In the genomic region with DNA sequence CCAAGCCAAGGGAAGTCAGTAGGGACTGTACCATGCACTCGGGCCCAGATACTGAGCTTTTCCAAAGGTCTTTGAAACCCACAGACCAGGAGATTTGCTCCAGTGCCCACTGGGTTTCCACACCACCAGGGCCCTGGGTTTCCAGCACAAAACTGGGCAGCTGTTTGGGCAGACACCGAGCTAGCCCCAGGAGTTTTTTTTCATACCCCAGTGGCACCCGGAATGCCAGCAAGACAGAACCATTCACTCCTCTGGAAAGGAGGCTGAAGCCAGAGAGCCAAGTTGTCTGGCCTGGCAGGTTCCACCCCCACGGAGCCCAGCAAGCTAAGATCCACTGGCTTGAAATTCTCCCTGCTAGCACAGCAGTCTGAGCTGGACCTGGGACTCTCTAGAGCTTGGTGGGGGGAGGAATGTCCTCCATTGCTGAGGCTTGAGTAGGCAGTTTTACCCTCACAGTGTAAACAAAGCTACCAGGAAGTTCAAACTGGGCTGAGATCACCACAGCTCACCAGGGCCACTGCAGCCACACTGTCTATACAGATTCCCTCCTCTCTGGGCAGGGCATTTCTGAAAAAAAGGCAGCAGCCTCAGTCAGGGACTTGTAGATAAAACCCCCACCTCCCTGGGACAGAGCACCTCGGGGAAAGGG, we compare ENCODE assay signal across 21 cellular contexts.
DNase-seq lines count a peak whose midpoint lies in the region; ATAC-seq and TF ChIP-seq lines count a peak whose summit lies in the region.
"Had no signal": no experiment of that assay in that cellular context is flagged by ENCODE, and none has a peak within 500 bp of the region (broad histone marks: within the 10 kb centered on the region; RNA-seq: fewer than 3 reads in every experiment).

No MANE protein-coding gene starts in this region.

- DNase-seq in GM23338 (ENCODE audit: low spot score): peak; percentile 4
- peak; percentile 54 for DNase-seq in NCI-H69 (lab: John Stamatoyannopoulos, UW)
- peak; percentile 5 for DNase-seq in glomerular visceral epithelial cell (ENCODE audit: extremely low spot score)
- peak; percentile 23 for DNase-seq in renal cortical epithelial cell (ENCODE audit: low read depth)
- DNase-seq in SK-N-DZ (ENCODE audit: low spot score): no peak
- DNase-seq in central memory CD4-positive, alpha-beta T cell: no peak
- DNase-seq: activated gamma-delta T cell; AML-193; Calu3; colonic mucosa; Karpas-422; left ventricle myocardium superior; NCI-H1417 treated with DMSO at 0.1 percent for 48 hours; SJCRH30; stimulated activated CD4-positive, alpha-beta T cell treated with anti-CD3 and anti-CD28 coated beads, Interleukin-4, amount 100 ng/mL, for 1 hour had no signal

- H3K79me2 ChIP-seq in GM23338 (replicated peaks; ENCODE audit: insufficient read depth): no peaks in the 10 kb centered on the region

- H3K9me2 ChIP-seq in GM23338 (ENCODE audit: insufficient read depth): 0 out of 2 replicates have a peak, but pooled peaks cover 3% of the 10 kb centered on the region

- no peaks in the 10 kb centered on the region for H3K36me3 Mint-ChIP-seq in GM23338 (ENCODE audit: low read depth)

- no peaks in the 10 kb centered on the region; the same call in 2 of the 3 replicates for H3K9me3 Mint-ChIP-seq in GM23338

- no peak for TF ChIP-seq CTCF in GM23338 (conservative IDR thresholded peaks at IDR 0.05; ENCODE audit: low read depth in 2 of 2)

- H3K27ac Mint-ChIP-seq in GM23338: no peak overlapping the region

- H3F3A ChIP-seq in GM23338 (replicated peaks; ENCODE audit: low read depth): no peaks in the 10 kb centered on the region

- H4K20me1 ChIP-seq in GM23338 (replicated peaks; ENCODE audit: insufficient read depth): no peaks in the 10 kb centered on the region

- H3K4me3 Mint-ChIP-seq in GM23338: no peak overlapping the region

- H3K4me1 Mint-ChIP-seq in GM23338: peaks cover 3% of the 10 kb centered on the region

- H3K36me3 ChIP-seq in GM23338 (ENCODE audit: insufficient read depth): no peaks in the 10 kb centered on the region
- H3K36me3 ChIP-seq: colonic mucosa, HAP-1, pancreas, SJCRH30, suprapubic skin had no signal

- ATAC-seq in GM23338 (peak; percentile 54), GM21576 (IDR thresholded peaks at IDR 0.05; ENCODE audit: unreplicated experiment) (no peak), GM21528 (IDR thresholded peaks at IDR 0.05; ENCODE audit: low FRiP score, unreplicated experiment) (no peak)
- ATAC-seq: activated CD4-positive, CD25-positive, alpha-beta regulatory T cell treated with anti-CD3 and anti-CD28 coated beads, Interleukin-2, amount 50 U/mL, for 24 hours; left ventricle myocardium superior; pancreas had no signal

- H3K27me3 ChIP-seq in GM23338 (ENCODE audit: insufficient read depth): no peaks in the 10 kb centered on the region
- H3K27me3 ChIP-seq: colonic mucosa, pancreas, SJCRH30, suprapubic skin had no signal

- 0 out of 2 replicates have a peak overlapping the region, but pooled peaks have one; percentile 43 for H2AFZ ChIP-seq in GM23338

- H3K27me3 Mint-ChIP-seq in GM23338 (ENCODE audit: insufficient read depth, low read depth, poor library complexity): no peaks in the 10 kb centered on the region

- H3K4me1 ChIP-seq in GM23338 (ENCODE audit: insufficient read depth): no peaks in the 10 kb centered on the region
- H3K4me1 ChIP-seq: colonic mucosa, pancreas, SJCRH30, suprapubic skin had no signal

- H3K27ac ChIP-seq in GM23338 (ENCODE audit: low read depth): no peak overlapping the region
- H3K27ac ChIP-seq: colonic mucosa, pancreas, SJCRH30, suprapubic skin had no signal

- no peak overlapping the region for H3K4me3 ChIP-seq in GM23338
- H3K4me3 ChIP-seq: colonic mucosa, HAP-1, pancreas, SJCRH30, suprapubic skin had no signal

- no peak overlapping the region for H3K4me2 ChIP-seq in GM23338

TF ChIP-seq in GM23338, 12 proteins besides CTCF, POLR2A, EP300 and RAD21 (continues in another document):
- TF ChIP-seq ZNF114 (CRISPR knock-in tag; IDR thresholded peaks at IDR 0.05) (no peak), CREB1 (CRISPR knock-in tag; IDR thresholded peaks at IDR 0.05; ENCODE audit: low read depth) (no peak), POLR2AphosphoS5 (IDR thresholded peaks at IDR 0.05; ENCODE audit: low read depth) (no peak), EZH2phosphoT487 (IDR thresholded peaks at IDR 0.05; ENCODE audit: unreplicated experiment) (no peak), NANOG (IDR thresholded peaks at IDR 0.05; ENCODE audit: borderline replicate concordance) (no peak), STAT1 (IDR thresholded peaks at IDR 0.05; ENCODE audit: unreplicated experiment) (no peak), ZNF331 (CRISPR knock-in tag; IDR thresholded peaks at IDR 0.05; ENCODE audit: low read depth) (no peak), JUNB (IDR thresholded peaks at IDR 0.05; ENCODE audit: unreplicated experiment) (no peak), EZH2 (IDR thresholded peaks at IDR 0.05; ENCODE audit: low read depth, unreplicated experiment) (no peak)
- TF ChIP-seq, protein P1, sequence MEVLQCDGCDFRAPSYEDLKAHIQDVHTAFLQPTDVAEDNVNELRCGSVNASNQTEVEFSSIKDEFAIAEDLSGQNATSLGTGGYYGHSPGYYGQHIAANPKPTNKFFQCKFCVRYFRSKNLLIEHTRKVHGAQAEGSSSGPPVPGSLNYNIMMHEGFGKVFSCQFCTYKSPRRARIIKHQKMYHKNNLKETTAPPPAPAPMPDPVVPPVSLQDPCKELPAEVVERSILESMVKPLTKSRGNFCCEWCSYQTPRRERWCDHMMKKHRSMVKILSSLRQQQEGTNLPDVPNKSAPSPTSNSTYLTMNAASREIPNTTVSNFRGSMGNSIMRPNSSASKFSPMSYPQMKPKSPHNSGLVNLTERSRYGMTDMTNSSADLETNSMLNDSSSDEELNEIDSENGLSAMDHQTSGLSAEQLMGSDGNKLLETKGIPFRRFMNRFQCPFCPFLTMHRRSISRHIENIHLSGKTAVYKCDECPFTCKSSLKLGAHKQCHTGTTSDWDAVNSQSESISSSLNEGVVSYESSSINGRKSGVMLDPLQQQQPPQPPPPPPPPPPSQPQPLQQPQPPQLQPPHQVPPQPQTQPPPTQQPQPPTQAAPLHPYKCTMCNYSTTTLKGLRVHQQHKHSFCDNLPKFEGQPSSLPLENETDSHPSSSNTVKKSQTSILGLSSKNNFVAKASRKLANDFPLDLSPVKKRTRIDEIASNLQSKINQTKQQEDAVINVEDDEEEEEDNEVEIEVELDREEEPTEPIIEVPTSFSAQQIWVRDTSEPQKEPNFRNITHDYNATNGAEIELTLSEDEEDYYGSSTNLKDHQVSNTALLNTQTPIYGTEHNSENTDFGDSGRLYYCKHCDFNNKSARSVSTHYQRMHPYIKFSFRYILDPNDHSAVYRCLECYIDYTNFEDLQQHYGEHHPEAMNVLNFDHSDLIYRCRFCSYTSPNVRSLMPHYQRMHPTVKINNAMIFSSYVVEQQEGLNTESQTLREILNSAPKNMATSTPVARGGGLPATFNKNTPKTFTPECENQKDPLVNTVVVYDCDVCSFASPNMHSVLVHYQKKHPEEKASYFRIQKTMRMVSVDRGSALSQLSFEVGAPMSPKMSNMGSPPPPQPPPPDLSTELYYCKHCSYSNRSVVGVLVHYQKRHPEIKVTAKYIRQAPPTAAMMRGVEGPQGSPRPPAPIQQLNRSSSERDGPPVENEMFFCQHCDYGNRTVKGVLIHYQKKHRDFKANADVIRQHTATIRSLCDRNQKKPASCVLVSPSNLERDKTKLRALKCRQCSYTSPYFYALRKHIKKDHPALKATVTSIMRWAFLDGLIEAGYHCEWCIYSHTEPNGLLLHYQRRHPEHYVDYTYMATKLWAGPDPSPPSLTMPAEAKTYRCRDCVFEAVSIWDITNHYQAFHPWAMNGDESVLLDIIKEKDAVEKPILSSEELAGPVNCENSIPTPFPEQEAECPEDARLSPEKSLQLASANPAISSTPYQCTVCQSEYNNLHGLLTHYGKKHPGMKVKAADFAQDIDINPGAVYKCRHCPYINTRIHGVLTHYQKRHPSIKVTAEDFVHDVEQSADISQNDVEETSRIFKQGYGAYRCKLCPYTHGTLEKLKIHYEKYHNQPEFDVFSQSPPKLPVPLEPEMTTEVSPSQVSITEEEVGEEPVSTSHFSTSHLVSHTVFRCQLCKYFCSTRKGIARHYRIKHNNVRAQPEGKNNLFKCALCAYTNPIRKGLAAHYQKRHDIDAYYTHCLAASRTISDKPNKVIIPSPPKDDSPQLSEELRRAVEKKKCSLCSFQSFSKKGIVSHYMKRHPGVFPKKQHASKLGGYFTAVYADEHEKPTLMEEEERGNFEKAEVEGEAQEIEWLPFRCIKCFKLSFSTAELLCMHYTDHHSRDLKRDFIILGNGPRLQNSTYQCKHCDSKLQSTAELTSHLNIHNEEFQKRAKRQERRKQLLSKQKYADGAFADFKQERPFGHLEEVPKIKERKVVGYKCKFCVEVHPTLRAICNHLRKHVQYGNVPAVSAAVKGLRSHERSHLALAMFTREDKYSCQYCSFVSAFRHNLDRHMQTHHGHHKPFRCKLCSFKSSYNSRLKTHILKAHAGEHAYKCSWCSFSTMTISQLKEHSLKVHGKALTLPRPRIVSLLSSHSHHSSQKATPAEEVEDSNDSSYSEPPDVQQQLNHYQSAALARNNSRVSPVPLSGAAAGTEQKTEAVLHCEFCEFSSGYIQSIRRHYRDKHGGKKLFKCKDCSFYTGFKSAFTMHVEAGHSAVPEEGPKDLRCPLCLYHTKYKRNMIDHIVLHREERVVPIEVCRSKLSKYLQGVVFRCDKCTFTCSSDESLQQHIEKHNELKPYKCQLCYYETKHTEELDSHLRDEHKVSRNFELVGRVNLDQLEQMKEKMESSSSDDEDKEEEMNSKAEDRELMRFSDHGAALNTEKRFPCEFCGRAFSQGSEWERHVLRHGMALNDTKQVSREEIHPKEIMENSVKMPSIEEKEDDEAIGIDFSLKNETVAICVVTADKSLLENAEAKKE (CRISPR knock-in tag; IDR thresholded peaks at IDR 0.05): no peak
- TF ChIP-seq, protein P2, sequence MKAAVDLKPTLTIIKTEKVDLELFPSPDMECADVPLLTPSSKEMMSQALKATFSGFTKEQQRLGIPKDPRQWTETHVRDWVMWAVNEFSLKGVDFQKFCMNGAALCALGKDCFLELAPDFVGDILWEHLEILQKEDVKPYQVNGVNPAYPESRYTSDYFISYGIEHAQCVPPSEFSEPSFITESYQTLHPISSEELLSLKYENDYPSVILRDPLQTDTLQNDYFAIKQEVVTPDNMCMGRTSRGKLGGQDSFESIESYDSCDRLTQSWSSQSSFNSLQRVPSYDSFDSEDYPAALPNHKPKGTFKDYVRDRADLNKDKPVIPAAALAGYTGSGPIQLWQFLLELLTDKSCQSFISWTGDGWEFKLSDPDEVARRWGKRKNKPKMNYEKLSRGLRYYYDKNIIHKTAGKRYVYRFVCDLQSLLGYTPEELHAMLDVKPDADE (IDR thresholded peaks at IDR 0.05): no peak

Comparison
In these comparisons a context has a peak if more than half of its experiments do, and no peak if none do; other contexts are left out.
1. DNase-seq: peak in GM23338 (single experiment), NCI-H69 (single experiment), glomerular visceral epithelial cell (single experiment) and renal cortical epithelial cell (single experiment); none in SK-N-DZ (single experiment) and central memory CD4-positive, alpha-beta T cell (single experiment).